ENCODE assay signal across 8 cellular contexts in the genomic region with DNA sequence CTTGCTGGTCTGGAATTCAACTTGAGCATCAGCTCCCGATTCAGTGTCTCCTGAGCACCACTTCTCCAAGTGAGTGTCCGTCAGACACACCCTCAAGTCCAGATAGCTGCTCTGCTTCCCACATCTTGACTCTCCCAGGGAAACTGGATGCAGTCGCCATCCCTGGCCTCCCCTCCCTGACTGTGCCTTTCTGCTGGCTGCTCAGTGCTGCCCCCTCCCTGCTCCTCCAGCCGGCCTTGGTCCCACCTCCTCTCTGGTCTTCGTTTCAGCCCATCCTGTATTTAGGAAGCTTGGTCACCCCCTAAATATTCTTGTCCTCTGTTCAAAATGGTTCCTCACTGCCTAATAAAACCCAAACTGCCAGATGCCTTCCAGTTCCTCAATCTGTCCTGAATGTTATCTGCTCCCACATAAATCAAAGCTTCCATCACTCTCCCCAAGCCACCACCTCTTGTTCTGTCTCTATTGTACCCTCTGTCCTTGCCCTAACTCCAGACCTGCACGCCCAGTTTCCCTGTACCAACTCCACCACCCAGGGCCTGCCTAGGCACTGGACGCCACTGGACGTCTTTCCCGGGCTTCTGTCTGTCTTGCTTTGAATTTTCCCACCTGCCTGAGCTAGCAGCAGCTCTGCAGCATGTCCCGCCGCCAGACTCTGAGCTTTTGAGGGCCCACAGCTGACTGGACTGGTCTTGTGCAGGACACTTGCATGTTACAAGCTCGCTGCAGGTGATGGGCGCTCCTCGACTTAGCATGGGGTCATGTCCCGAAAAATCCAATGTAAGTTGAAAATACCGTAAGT. TPM values are rescaled to one million over a fixed set of nuclear protein-coding genes. Genes with fewer than 3 reads are reported as not detected.
DNase-seq lines count a peak whose midpoint lies in the region; ATAC-seq and TF ChIP-seq lines count a peak whose summit lies in the region.

No MANE protein-coding gene starts in this region.

- TF ChIP-seq CTCF in GM06990 (IDR thresholded peaks at IDR 0.05; ENCODE audit: insufficient read depth, low read length, poor library complexity, severe bottlenecking) (peak; percentile 41), WERI-Rb-1 (IDR thresholded peaks at IDR 0.05; ENCODE audit: low read depth, low read length) (peak; percentile 83), suprapubic skin (IDR thresholded peaks at IDR 0.05) (no peak)

- ATAC-seq in HG02981 (IDR thresholded peaks at IDR 0.05; ENCODE audit: unreplicated experiment) (no peak), HG03159 (IDR thresholded peaks at IDR 0.05; ENCODE audit: unreplicated experiment) (no peak), HG03469 (IDR thresholded peaks at IDR 0.05; ENCODE audit: unreplicated experiment) (no peak)

- no peak for TF ChIP-seq POLR2A in suprapubic skin (IDR thresholded peaks at IDR 0.05)

- H3K4me1 ChIP-seq in suprapubic skin: no peaks in the 10 kb centered on the region

- no peaks in the 10 kb centered on the region; the same call in 1 of the 2 replicates for H3K36me3 ChIP-seq in GM06990 (ENCODE audit: control insufficient read depth, insufficient read depth, low read length)
- no peaks in the 10 kb centered on the region for H3K36me3 ChIP-seq in WERI-Rb-1
- peaks cover 64% of the 10 kb centered on the region for H3K36me3 ChIP-seq in suprapubic skin

- H3K9me3 ChIP-seq in WERI-Rb-1 (ENCODE audit: severe bottlenecking) (no peaks in the 10 kb centered on the region), suprapubic skin (no peaks in the 10 kb centered on the region)

- H3K27ac ChIP-seq in WERI-Rb-1 (no peak overlapping the region), suprapubic skin (no peak overlapping the region)

- DNase-seq in 8988T: peak; percentile 58
- no peak for DNase-seq in GM06990 (ENCODE audit: extremely low read depth, insufficient read length)
- peak; percentile 41 for DNase-seq in WERI-Rb-1
- DNase-seq in iPS-NIHi7 (ENCODE audit: extremely low spot score): peak; percentile 81
- DNase-seq in suprapubic skin (ENCODE audit: low spot score in 2 of 2): no peak

- no peak for TF ChIP-seq EP300 in suprapubic skin (IDR thresholded peaks at IDR 0.05)

- WGBS in suprapubic skin: 89% methylated on average over 16 of the region's 16 CpGs

- no peaks in the 10 kb centered on the region for H3K27me3 ChIP-seq in GM06990 (replicated peaks; ENCODE audit: control insufficient read depth, insufficient read depth, low read length)
- no peaks in the 10 kb centered on the region for H3K27me3 ChIP-seq in WERI-Rb-1 (ENCODE audit: insufficient read depth, low read depth, severe bottlenecking)
- H3K27me3 ChIP-seq in suprapubic skin: no peaks in the 10 kb centered on the region

- H3K4me3 ChIP-seq in GM06990 (replicated peaks; ENCODE audit: low read depth, low read length) (no peak overlapping the region), WERI-Rb-1 (ENCODE audit: low read depth, low read length) (no peak overlapping the region), suprapubic skin (no peak overlapping the region)

RNA-seq across cellular contexts. Expression of a gene that starts 33.8 kb away (rescaled TPM):
- total RNA-seq in suprapubic skin: 10 to 100 TPM in 2 of 4 donors, 1 to 10 TPM in 2; 6.5 to 17.1 (median 10.6) TPM

RNA-seq across cellular contexts. Expression of a gene that starts 34.1 kb away (rescaled TPM):
- total RNA-seq in suprapubic skin: 10 to 100 TPM; 29.6 to 39.6 (median 32.8) TPM

Comparison
In these comparisons a context has a peak if more than half of its experiments do, and no peak if none do; other contexts are left out.
1. DNase-seq: peak in 8988T (single experiment), WERI-Rb-1 (single experiment) and iPS-NIHi7 (single experiment); none in GM06990 (single experiment) and suprapubic skin (0 of 2).
2. CTCF ChIP-seq: peak in GM06990 (single experiment) and WERI-Rb-1 (single experiment); none in suprapubic skin (0 of 2).